ENCODE assay signal across 1 cellular context in genomic region chr1:47317841-47318240, GRCh38.
TF ChIP-seq lines count a peak whose summit lies in the region.

No MANE protein-coding gene starts in this region.

TF ChIP-seq in HCT116, 20 proteins besides CTCF, POLR2A, EP300 and RAD21 (continued from another document):
- TF ChIP-seq REST (IDR thresholded peaks at IDR 0.05; ENCODE audit: low read depth) (no peak), SRF (IDR thresholded peaks at IDR 0.05; ENCODE audit: low read depth) (no peak), YY1 (IDR thresholded peaks at IDR 0.05; ENCODE audit: extremely low read depth, insufficient replicate concordance, low read depth, low read length) (no peak), TCF7L2 (IDR thresholded peaks at IDR 0.05; ENCODE audit: borderline replicate concordance, extremely low read depth, insufficient read depth, insufficient read length) (no peak), ELF1 (IDR thresholded peaks at IDR 0.05; ENCODE audit: borderline replicate concordance, low read depth) (no peak), EZH2 (IDR thresholded peaks at IDR 0.05) (no peak), SP1 (IDR thresholded peaks at IDR 0.05; ENCODE audit: low read depth) (no peak)
